In the genomic region with DNA sequence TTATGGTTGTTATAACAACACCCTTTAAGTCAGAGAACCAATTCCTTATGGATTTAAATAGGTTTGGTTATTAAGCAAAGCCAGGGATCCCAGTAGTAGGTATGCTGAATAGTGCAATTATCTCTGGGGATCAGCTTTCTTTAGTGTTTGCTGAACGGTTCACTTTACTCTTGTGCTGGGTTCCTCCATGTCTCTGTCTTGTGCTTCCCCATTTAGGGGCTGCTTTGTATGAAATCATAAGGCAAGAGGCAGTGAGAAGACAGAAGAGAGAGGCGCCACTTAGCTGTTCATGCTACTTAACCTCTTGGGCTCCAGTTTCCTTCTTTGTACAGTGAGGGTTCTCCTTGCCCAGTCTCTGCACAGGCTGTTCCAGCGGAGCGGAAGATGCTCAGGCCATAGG, we compare ENCODE assay signal across 14 cellular contexts. TPM values are rescaled to one million over a fixed set of nuclear protein-coding genes. Genes with fewer than 3 reads are reported as not detected.
DNase-seq lines count a peak whose midpoint lies in the region; ATAC-seq and TF ChIP-seq lines count a peak whose summit lies in the region.
"Had no signal": no experiment of that assay in that cellular context is flagged by ENCODE, and none has a peak within 500 bp of the region (broad histone marks: within the 10 kb centered on the region; RNA-seq: fewer than 3 reads in every experiment).

No MANE protein-coding gene starts in this region.

- H3K4me3 Mint-ChIP-seq in IgD-negative memory B cell (peak overlapping the region in 3 of 4 donors; percentile 12 to 100 (median 57)), nephron progenitor cell (no peak overlapping the region)
- H3K4me3 Mint-ChIP-seq in activated T-helper 17 cell treated with anti-CD3 and anti-CD28 coated beads, Interleukin-2, amount 50 U/mL, for 72 hours = peak overlapping the region; percentile 96

- in situ Hi-C loops in GM13976 (cut with MboI; ENCODE audit: low sequenced_read_pairs, unreplicated experiment) = no loop called here

- H3K4me1 Mint-ChIP-seq in IgD-negative memory B cell (peaks cover 46 to 57% (median 57%) of the 10 kb centered on the region in 3 donors), nephron progenitor cell (peaks cover 28% of the 10 kb centered on the region)
- peaks cover 36% of the 10 kb centered on the region for H3K4me1 Mint-ChIP-seq in activated T-helper 17 cell treated with anti-CD3 and anti-CD28 coated beads, Interleukin-2, amount 50 U/mL, for 72 hours

- H3K9me3 Mint-ChIP-seq in IgD-negative memory B cell = no peaks in the 10 kb centered on the region
- no peaks in the 10 kb centered on the region for H3K9me3 Mint-ChIP-seq in activated T-helper 17 cell treated with anti-CD3 and anti-CD28 coated beads, Interleukin-2, amount 50 U/mL, for 72 hours
- peaks cover 12% of the 10 kb centered on the region for H3K9me3 Mint-ChIP-seq in nephron progenitor cell

- TF ChIP-seq CTCF in nephron progenitor cell (IDR thresholded peaks at IDR 0.05) (no peak), GM13976 (IDR thresholded peaks at IDR 0.05; ENCODE audit: borderline replicate concordance, control extremely low read depth, extremely low read depth, insufficient read depth, missing control alignments) (no peak)

- peak overlapping the region in 1 of 3 donors; percentile 99 for H3K27ac Mint-ChIP-seq in IgD-negative memory B cell
- H3K27ac Mint-ChIP-seq in activated T-helper 17 cell treated with anti-CD3 and anti-CD28 coated beads, Interleukin-2, amount 50 U/mL, for 72 hours = no peak overlapping the region
- H3K27ac Mint-ChIP-seq in nephron progenitor cell = peak overlapping the region; percentile 57

- peaks cover 7% of the 10 kb centered on the region for H3K36me3 Mint-ChIP-seq in IgD-negative memory B cell
- peaks cover 51% of the 10 kb centered on the region for H3K36me3 Mint-ChIP-seq in activated T-helper 17 cell treated with anti-CD3 and anti-CD28 coated beads, Interleukin-2, amount 50 U/mL, for 72 hours (ENCODE audit: low read depth)
- H3K36me3 Mint-ChIP-seq in nephron progenitor cell (ENCODE audit: low read depth) = peaks cover 48% of the 10 kb centered on the region

- H3K27me3 Mint-ChIP-seq in IgD-negative memory B cell (no peaks in the 10 kb centered on the region), nephron progenitor cell (ENCODE audit: low read depth, poor library complexity) (peaks cover 14% of the 10 kb centered on the region)
- H3K27me3 Mint-ChIP-seq in activated T-helper 17 cell treated with anti-CD3 and anti-CD28 coated beads, Interleukin-2, amount 50 U/mL, for 72 hours = no peaks in the 10 kb centered on the region

- no peak for ATAC-seq in activated T-helper 17 cell treated with anti-CD3 and anti-CD28 coated beads, Interleukin-2, amount 50 U/mL, for 72 hours (replicated peaks)
- ATAC-seq in HG02798 (IDR thresholded peaks at IDR 0.05; ENCODE audit: poor library complexity, unreplicated experiment) = no peak

- peak; percentile 5 for DNase-seq in NCI-H1436 (lab: John Stamatoyannopoulos, UW)
- DNase-seq in NCI-H1436 treated with DMSO at 0.1 percent for 48 hours (lab: John Stamatoyannopoulos, UW) = no peak
- DNase-seq in nephron progenitor cell = no peak
- DNase-seq in GM13976 (ENCODE audit: low spot score) = no peak
- no peak for DNase-seq in amniotic stem cell (lab: John Stamatoyannopoulos, UW)
- DNase-seq: effector memory CD4-positive, alpha-beta T cell; foreskin melanocyte; NCI-H1092; NCI-H524; SHP77; upper lobe of left lung had no signal

RNA-seq across cellular contexts. Expression of a gene that starts 3.5 kb away (rescaled TPM):
- polyA plus RNA-seq in IgD-negative memory B cell = 257 TPM
- 10 to 100 TPM; 68.0 to 77.4 TPM for total RNA-seq in activated T-helper 17 cell treated with anti-CD3 and anti-CD28 coated beads, Interleukin-2, amount 50 U/mL, for 72 hours
